Comparison of ENCODE assay signal across 8 cellular contexts in the genomic region with DNA sequence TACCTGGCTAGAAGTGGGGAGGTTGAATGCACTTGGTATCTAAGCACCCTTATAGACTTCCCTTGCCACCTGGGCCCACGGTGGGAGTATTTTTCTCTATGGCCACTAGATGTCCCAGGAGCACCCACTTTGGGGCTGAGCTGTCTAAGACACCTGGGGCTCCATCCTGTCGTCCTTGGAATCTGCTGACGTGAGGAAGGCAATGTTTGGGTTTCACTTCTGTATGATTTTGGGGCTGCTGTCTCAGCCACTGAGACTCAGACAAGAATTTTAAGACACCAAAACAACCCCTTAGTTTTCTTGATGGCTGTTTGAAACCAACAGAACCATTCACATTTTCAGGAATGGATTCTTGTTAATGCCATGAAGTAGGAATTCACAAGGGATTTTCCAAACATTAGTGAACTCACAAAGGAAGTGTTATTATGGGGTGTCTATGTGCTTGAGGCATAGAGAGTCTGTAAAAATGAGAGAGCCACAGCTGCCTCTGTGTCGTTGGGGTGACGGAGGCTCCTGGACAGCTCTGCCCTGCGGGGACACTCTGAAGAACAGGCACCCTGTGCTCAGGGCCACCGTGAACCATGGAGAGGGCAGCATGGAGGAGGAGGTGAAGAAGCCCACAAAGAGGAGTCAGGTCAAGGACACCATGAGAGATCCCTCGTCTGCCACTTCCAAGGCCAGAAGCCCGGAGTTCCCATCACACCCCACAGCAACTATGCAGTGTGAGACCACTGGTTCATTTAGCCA.
A peak's percentile ranks its signal among the peaks of the same experiment; 100 is the strongest.
DNase-seq lines count a peak whose midpoint lies in the region; ATAC-seq and TF ChIP-seq lines count a peak whose summit lies in the region.

No MANE protein-coding gene starts in this region.

- CTCF ChIA-PET in CD4-positive, alpha-beta memory T cell (lab: Charles Lee; ENCODE audit: partially characterized antibody): interaction anchor here (0.7 to 5.4 kb wide), 18 partner anchors 8 to 630 kb away, joined by 3 to 92 read pairs (median 4); partner anchors contain the start of gene SPATA13

- H3K36me3 Mint-ChIP-seq in CD4-positive, alpha-beta memory T cell: no peaks in the 10 kb centered on the region

- no peak overlapping the region for H3K9ac ChIP-seq in NT2/D1 (ENCODE audit: insufficient read length, low read depth)

- DNase-seq in CD4-positive, alpha-beta memory T cell: peak; percentile 51 to 63 (median 56)
- DNase-seq in NT2/D1 (ENCODE audit: low read depth, low spot score) (peak; percentile 57), activated T-cell treated with anti-CD3 and anti-CD28 coated beads for 48 hours (ENCODE audit: low read depth) (peak; percentile 41), fibroblast of mammary gland (ENCODE audit: low read depth) (peak; percentile 69), nucleus accumbens (lab: John Stamatoyannopoulos, UW) (peak in 48 of 56 donors; percentile 21 to 82 (median 57)), thyroid gland (peak; percentile 81 to 83)

- peak overlapping the region in 2 of 7 donors; percentile 5 to 48 for H3K27ac Mint-ChIP-seq in CD4-positive, alpha-beta memory T cell

- no peak for TF ChIP-seq POLR2A in thyroid gland (IDR thresholded peaks at IDR 0.05)

- H3K4me3 ChIP-seq in CD4-positive, alpha-beta memory T cell (ENCODE audit: low read length in 2 of 2): no peak overlapping the region
- H3K4me3 ChIP-seq in NT2/D1 (ENCODE audit: insufficient read length, low read depth): no peak overlapping the region
- no peak overlapping the region for H3K4me3 ChIP-seq in fibroblast of mammary gland (ENCODE audit: control insufficient read depth, low read depth, low read length)
- no peak overlapping the region for H3K4me3 ChIP-seq in thyroid gland (replicated peaks in 1 of 3)

- no peaks in the 10 kb centered on the region for H3K9me3 Mint-ChIP-seq in CD4-positive, alpha-beta memory T cell

- POLR2A ChIA-PET in CD4-positive, alpha-beta memory T cell (lab: Charles Lee; ENCODE audit: partially characterized antibody): interaction anchor here (1.3 kb wide), 1 partner anchor 166 kb away, joined by 7 read pairs; no protein-coding TSS in a partner anchor

- 59 to 61% methylated on average over 9 of the region's 9 CpGs for WGBS in thyroid gland, 2 donors

- H3K4me1 ChIP-seq in CD4-positive, alpha-beta memory T cell (ENCODE audit: insufficient read depth, low read length): no peaks in the 10 kb centered on the region
- H3K4me1 ChIP-seq in NT2/D1 (ENCODE audit: insufficient read depth, insufficient read length) (peaks cover 2% of the 10 kb centered on the region), thyroid gland (peaks cover 4 to 21% of the 10 kb centered on the region in 2 donors)

- peak; percentile 72 for ATAC-seq in GM19328 (IDR thresholded peaks at IDR 0.05; ENCODE audit: unreplicated experiment)
- ATAC-seq in HG03521 (IDR thresholded peaks at IDR 0.05; ENCODE audit: unreplicated experiment): peak; percentile 75

- no peaks in the 10 kb centered on the region for H3K27me3 ChIP-seq in CD4-positive, alpha-beta memory T cell (ENCODE audit: insufficient read depth, low read length)
- H3K27me3 ChIP-seq in NT2/D1 (ENCODE audit: insufficient read depth, insufficient read length) (no peaks in the 10 kb centered on the region), thyroid gland (no peaks in the 10 kb centered on the region)

- TF ChIP-seq CTCF in fibroblast of mammary gland (conservative IDR thresholded peaks at IDR 0.05; ENCODE audit: control insufficient read depth, insufficient read depth, low read depth, low read length) (peak; percentile 78), thyroid gland (IDR thresholded peaks at IDR 0.05) (peak; percentile 55 to 93 (median 82))

- H3K9me3 ChIP-seq in CD4-positive, alpha-beta memory T cell (ENCODE audit: control insufficient read depth in 1 of 2, low read length in 2 of 2): no peaks in the 10 kb centered on the region
- H3K9me3 ChIP-seq in NT2/D1 (ENCODE audit: insufficient read depth, low read length) (no peaks in the 10 kb centered on the region), thyroid gland (no peaks in the 10 kb centered on the region)

- H3K27me3 Mint-ChIP-seq in CD4-positive, alpha-beta memory T cell: peaks cover 6 to 23% of the 10 kb centered on the region in 2 donors

- no peak overlapping the region for H3K27ac ChIP-seq in CD4-positive, alpha-beta memory T cell (ENCODE audit: low read depth, low read length)
- H3K27ac ChIP-seq in thyroid gland: peak overlapping the region; percentile 16 to 50 (median 24)

- no peaks in the 10 kb centered on the region for H3K36me3 ChIP-seq in CD4-positive, alpha-beta memory T cell (ENCODE audit: insufficient read depth, low read length)
- H3K36me3 ChIP-seq in NT2/D1 (ENCODE audit: insufficient read depth, insufficient read length, low read length) (no peaks in the 10 kb centered on the region), thyroid gland (no peaks in the 10 kb centered on the region)

- H3K4me3 Mint-ChIP-seq in CD4-positive, alpha-beta memory T cell: no peak overlapping the region

- intact Hi-C loops in CD4-positive, alpha-beta memory T cell (cut with micrococcal nuclease): loop anchor here (1.0 to 5.0 kb wide), 3 partner anchors 86 to 175 kb away; no protein-coding TSS in a partner anchor
- intact Hi-C loops in thyroid gland (cut with DNase I): no loop called here

- H3K4me1 Mint-ChIP-seq in CD4-positive, alpha-beta memory T cell: peaks cover 2 to 9% (median 5%) of the 10 kb centered on the region in 4 donors
